ENCODE assay signal across 25 cellular contexts in genomic region chr10:58638406-58638805, GRCh38.
DNase-seq lines count a peak whose midpoint lies in the region; TF ChIP-seq lines count a peak whose summit lies in the region.
"Had no signal": no experiment of that assay in that cellular context is flagged by ENCODE, and none has a peak within 500 bp of the region (broad histone marks: within the 10 kb centered on the region; RNA-seq: fewer than 3 reads in every experiment).

No MANE protein-coding gene starts in this region.

- H3K4me3 ChIP-seq in ACC112 (ENCODE audit: low read depth, low read length) (peak overlapping the region; percentile 64; the same call in 1 of the 2 replicates), mesenchymal stem cell (ENCODE audit: insufficient read depth in 1 of 2, low read depth in 1 of 2, low read length in 2 of 2) (no peak overlapping the region), MG63 (no peak overlapping the region), A673 (ENCODE audit: low read depth, low read length, poor library complexity, severe bottlenecking) (no peak overlapping the region)
- H3K4me3 ChIP-seq: body of pancreas, GM12878, sigmoid colon, stomach had no signal

- no TSS peak for BruUV-seq in A673 (replicated peaks; lab: Mats Ljungman, UMichigan)

- H3K18ac ChIP-seq in mesenchymal stem cell (ENCODE audit: low read depth in 1 of 2, low read length in 2 of 2), result no peak overlapping the region

- POLR2A ChIA-PET in A673 (lab: Charles Lee; ENCODE audit: low non-redundant PET), result no interaction called here

- H2AFZ ChIP-seq in ACC112 (ENCODE audit: low read length, unreplicated experiment) (no peak overlapping the region), mesenchymal stem cell (ENCODE audit: low read depth, low read length) (no peak overlapping the region)

- peak overlapping the region; percentile 92 for H3K27ac ChIP-seq in ACC112 (ENCODE audit: low read depth, low read length)
- peak overlapping the region; percentile 89 for H3K27ac ChIP-seq in mesenchymal stem cell (ENCODE audit: low read length, poor library complexity, severe bottlenecking)
- no peak overlapping the region for H3K27ac ChIP-seq in A673 (ENCODE audit: low read depth, low read length, poor library complexity, severe bottlenecking)
- H3K27ac ChIP-seq: foreskin keratinocyte, HL-60, stomach had no signal

- H3K4me3 Mint-ChIP-seq in activated T-cell treated with anti-CD3 and anti-CD28 coated beads, Interleukin-2, amount 50 U/mL, for 24 hours, result no peak overlapping the region
- H3K4me3 Mint-ChIP-seq: activated CD8-positive, alpha-beta T cell treated with anti-CD3 and anti-CD28 coated beads, Interleukin-2, amount 10 ng/mL, durations not matched to agents 7 days and 5 days; activated T-cell treated with anti-CD3 and anti-CD28 coated beads, Interleukin-2, amount 50 U/mL, for 4 hours; CD14-positive monocyte; type B pancreatic cell had no signal

- H3K4me1 ChIP-seq in ACC112 (ENCODE audit: control insufficient read depth, insufficient read depth, low read length, unreplicated experiment), result peaks cover 55% of the 10 kb centered on the region
- peaks cover 5% of the 10 kb centered on the region for H3K4me1 ChIP-seq in mesenchymal stem cell (ENCODE audit: control insufficient read depth, insufficient read depth, low read depth, low read length)
- H3K4me1 ChIP-seq in A673 (ENCODE audit: insufficient read depth, low read length, poor library complexity, severe bottlenecking), result no peaks in the 10 kb centered on the region
- H3K4me1 ChIP-seq: foreskin keratinocyte, stomach had no signal

- no peaks in the 10 kb centered on the region; the same call in 1 of the 2 replicates for H3K36me3 ChIP-seq in ACC112 (ENCODE audit: insufficient read depth, low read length)
- H3K36me3 ChIP-seq in mesenchymal stem cell (ENCODE audit: control insufficient read depth in 1 of 2, insufficient read depth in 2 of 2, low read depth in 1 of 2, low read length in 2 of 2), result peaks cover 2 to 15% of the 10 kb centered on the region in 2 experiments
- no peaks in the 10 kb centered on the region for H3K36me3 ChIP-seq in MG63
- no peaks in the 10 kb centered on the region for H3K36me3 ChIP-seq in A673 (ENCODE audit: insufficient read depth, low read length, poor library complexity, severe bottlenecking)
- H3K36me3 ChIP-seq: sigmoid colon, stomach had no signal

- no peak overlapping the region for H4K91ac ChIP-seq in mesenchymal stem cell (ENCODE audit: low read length)

- no peak overlapping the region for H2BK15ac ChIP-seq in mesenchymal stem cell (ENCODE audit: low read depth, poor library complexity, severe bottlenecking)

- peak overlapping the region; percentile 79 for H2AK5ac ChIP-seq in mesenchymal stem cell (ENCODE audit: low read length, severe bottlenecking)

- DNase-seq in LHCN-M2 (ENCODE audit: low read depth), result peak; percentile 54
- peak; percentile 57 for DNase-seq in fibroblast of peridontal ligament (ENCODE audit: extremely low read depth)
- DNase-seq in mesenchymal stem cell, result no peak
- DNase-seq in MG63, result no peak
- DNase-seq in hepatic stellate cell (ENCODE audit: low spot score), result no peak
- DNase-seq in A673 (ENCODE audit: low spot score), result no peak
- DNase-seq in activated T-cell treated with anti-CD3 and anti-CD28 coated beads, Interleukin-2, amount 50 U/mL, for 24 hours, result no peak
- DNase-seq: activated CD8-positive, alpha-beta T cell treated with anti-CD3 and anti-CD28 coated beads, Interleukin-2, amount 10 ng/mL, durations not matched to agents 7 days and 5 days; activated T-cell treated with anti-CD3 and anti-CD28 coated beads, Interleukin-2, amount 50 U/mL, for 4 hours; body of pancreas; cortex of kidney; DMS 273 treated with DMSO at 0.1 percent for 48 hours; foreskin keratinocyte; left colon; NCI-H1694; NCI-H774; nucleus accumbens; sigmoid colon; stomach had no signal

- H2BK12ac ChIP-seq in mesenchymal stem cell (ENCODE audit: low read length in 2 of 2), result no peak overlapping the region

- no peaks in the 10 kb centered on the region for H3K79me1 ChIP-seq in mesenchymal stem cell (replicated peaks; ENCODE audit: low read length, poor library complexity, severe bottlenecking)

- no peak overlapping the region for H3K27ac Mint-ChIP-seq in activated T-cell treated with anti-CD3 and anti-CD28 coated beads, Interleukin-2, amount 50 U/mL, for 24 hours
- H3K27ac Mint-ChIP-seq: activated CD8-positive, alpha-beta T cell treated with anti-CD3 and anti-CD28 coated beads, Interleukin-2, amount 10 ng/mL, durations not matched to agents 7 days and 5 days; activated naive CD4-positive, alpha-beta T cell treated with anti-CD3 and anti-CD28 coated beads, Interleukin-2, amount 50 U/mL, for 72 hours; CD14-positive monocyte; type B pancreatic cell had no signal

- H3K9me3 ChIP-seq in mesenchymal stem cell (ENCODE audit: control insufficient read depth, low read length) (no peaks in the 10 kb centered on the region), MG63 (no peaks in the 10 kb centered on the region), A673 (ENCODE audit: low read depth, low read length, poor library complexity, severe bottlenecking) (no peaks in the 10 kb centered on the region)
- H3K9me3 ChIP-seq: body of pancreas, sigmoid colon, stomach had no signal

- peaks cover 6% of the 10 kb centered on the region for H3K27me3 Mint-ChIP-seq in activated T-cell treated with anti-CD3 and anti-CD28 coated beads, Interleukin-2, amount 50 U/mL, for 24 hours
- H3K27me3 Mint-ChIP-seq: type B pancreatic cell had no signal

- H3K14ac ChIP-seq in mesenchymal stem cell (ENCODE audit: low read length in 2 of 2), result no peak overlapping the region

- intact Hi-C loops in A673 (cut with micrococcal nuclease; ENCODE audit: unreplicated experiment), result no loop called here

- no peak overlapping the region for H2BK120ac ChIP-seq in mesenchymal stem cell (ENCODE audit: low read depth, low read length)

- H3K23ac ChIP-seq in mesenchymal stem cell (ENCODE audit: low read length in 2 of 2), result no peak overlapping the region

- TF ChIP-seq CTCF in A673 (conservative IDR thresholded peaks at IDR 0.05; ENCODE audit: low read depth, low read length), result no peak

- no peak overlapping the region for H2BK5ac ChIP-seq in mesenchymal stem cell (ENCODE audit: low read depth, low read length, poor library complexity, severe bottlenecking)

- no peaks in the 10 kb centered on the region for H3K36me3 Mint-ChIP-seq in activated T-cell treated with anti-CD3 and anti-CD28 coated beads, Interleukin-2, amount 50 U/mL, for 24 hours (ENCODE audit: low read depth)
- H3K36me3 Mint-ChIP-seq: activated naive CD4-positive, alpha-beta T cell treated with anti-CD3 and anti-CD28 coated beads, Interleukin-2, amount 50 U/mL, for 72 hours; CD14-positive monocyte; type B pancreatic cell had no signal

- no peak overlapping the region for H3K4me2 ChIP-seq in mesenchymal stem cell (ENCODE audit: low read length, poor library complexity, severe bottlenecking)

- 77% methylated on average over 4 of the region's 6 CpGs for WGBS in mesenchymal stem cell

- no peaks in the 10 kb centered on the region for H3K4me1 Mint-ChIP-seq in activated T-cell treated with anti-CD3 and anti-CD28 coated beads, Interleukin-2, amount 50 U/mL, for 24 hours (ENCODE audit: low read depth)

- H3K27me3 ChIP-seq in ACC112 (ENCODE audit: insufficient read depth, low read length) (no peaks in the 10 kb centered on the region), mesenchymal stem cell (ENCODE audit: control insufficient read depth in 1 of 2, insufficient read depth in 1 of 2, low read length in 2 of 2) (no peaks in the 10 kb centered on the region), MG63 (no peaks in the 10 kb centered on the region), A673 (replicated peaks; ENCODE audit: insufficient read depth, low read depth, low read length, poor library complexity) (no peaks in the 10 kb centered on the region)
- H3K27me3 ChIP-seq: body of pancreas, foreskin keratinocyte, sigmoid colon, stomach had no signal

- H3K9ac ChIP-seq in mesenchymal stem cell (ENCODE audit: low read length), result peak overlapping the region; percentile 46

- H3K9me3 Mint-ChIP-seq in activated T-cell treated with anti-CD3 and anti-CD28 coated beads, Interleukin-2, amount 50 U/mL, for 24 hours, result no peaks in the 10 kb centered on the region
- H3K9me3 Mint-ChIP-seq: activated naive CD4-positive, alpha-beta T cell treated with anti-CD3 and anti-CD28 coated beads, Interleukin-2, amount 50 U/mL, for 72 hours; activated T-cell treated with anti-CD3 and anti-CD28 coated beads, Interleukin-2, amount 50 U/mL, for 4 hours; CD14-positive monocyte; type B pancreatic cell had no signal

- CTCF ChIA-PET in A673 (lab: Charles Lee), result no interaction called here

- no peak overlapping the region for H3K4ac ChIP-seq in mesenchymal stem cell (ENCODE audit: low read depth in 1 of 2, low read length in 2 of 2)

- H3K79me2 ChIP-seq in ACC112 (ENCODE audit: control insufficient read depth, insufficient read depth, low read length, unreplicated experiment), result peaks cover 20% of the 10 kb centered on the region

- no peak overlapping the region for H4K8ac ChIP-seq in mesenchymal stem cell (ENCODE audit: low read length)

Comparison
In these comparisons a context has a peak if more than half of its experiments do, and no peak if none do; other contexts are left out.
1. DNase-seq: peak in LHCN-M2 (single experiment) and fibroblast of peridontal ligament (single experiment); none in mesenchymal stem cell (single experiment), MG63 (single experiment), hepatic stellate cell (single experiment), A673 (single experiment) and activated T-cell treated with anti-CD3 and anti-CD28 coated beads, Interleukin-2, amount 50 U/mL, for 24 hours (single experiment).